In genomic region chr10:69323622-69324021, GRCh38 we compare ENCODE assay signal across 19 cellular contexts. TPM values are rescaled to one million over a fixed set of nuclear protein-coding genes. Genes with fewer than 3 reads are reported as not detected.
DNase-seq lines count a peak whose midpoint lies in the region; ATAC-seq and TF ChIP-seq lines count a peak whose summit lies in the region.
"Had no signal": no experiment of that assay in that cellular context is flagged by ENCODE, and none has a peak within 500 bp of the region (broad histone marks: within the 10 kb centered on the region; RNA-seq: fewer than 3 reads in every experiment).

No MANE protein-coding gene starts in this region.

- CTCF ChIA-PET in activated CD4-positive, alpha-beta T cell treated with anti-CD3 and anti-CD28 coated beads, Interleukin-2, amount 10 ng/mL, durations not matched to agents 7 days and 5 days (lab: Charles Lee), result interaction anchor here (0.6 to 2.4 kb wide), 7 partner anchors 10 to 109 kb away, joined by 3 to 7 read pairs (median 4); no protein-coding TSS in a partner anchor

- POLR2A ChIA-PET in activated CD4-positive, alpha-beta T cell treated with anti-CD3 and anti-CD28 coated beads, Interleukin-2, amount 10 ng/mL, durations not matched to agents 7 days and 5 days (lab: Charles Lee), result no interaction called here

- no peaks in the 10 kb centered on the region for H3K27me3 Mint-ChIP-seq in activated CD4-positive, alpha-beta T cell treated with anti-CD3 and anti-CD28 coated beads, Interleukin-2, amount 10 ng/mL, durations not matched to agents 7 days and 5 days
- no peaks in the 10 kb centered on the region for H3K27me3 Mint-ChIP-seq in chondrocyte (ENCODE audit: low read depth)
- H3K27me3 Mint-ChIP-seq in nephron progenitor cell (ENCODE audit: low read depth, poor library complexity), result peaks cover 7% of the 10 kb centered on the region
- H3K27me3 Mint-ChIP-seq: activated naive CD4-positive, alpha-beta T cell treated with anti-CD3 and anti-CD28 coated beads, Interleukin-2, amount 10 ng/mL, durations not matched to agents 7 days and 5 days had no signal

- ATAC-seq in HG03095 (IDR thresholded peaks at IDR 0.05; ENCODE audit: unreplicated experiment), result no peak
- ATAC-seq: stimulated activated naive CD8-positive, alpha-beta T cell treated with anti-CD3 and anti-CD28 coated beads, Interleukin-15, Interleukin-2, amounts not matched to agents 100 U/mL and 50 U/mL, for 24 hours had no signal

- H3K27me3 ChIP-seq in H7 (ENCODE audit: control insufficient read depth, insufficient read depth, low read length) (no peaks in the 10 kb centered on the region), MM.1S (replicated peaks; ENCODE audit: insufficient read depth, low read length) (no peaks in the 10 kb centered on the region)

- H3F3A ChIP-seq in MM.1S (ENCODE audit: insufficient read depth, low read length), result no peaks in the 10 kb centered on the region

- 0 out of 2 replicates have a peak, but pooled peaks cover 3% of the 10 kb centered on the region for H3K79me2 ChIP-seq in MM.1S (ENCODE audit: low read length)

- H3K9me3 ChIP-seq in MM.1S (replicated peaks; ENCODE audit: insufficient read depth, low read length), result no peaks in the 10 kb centered on the region

- DNase-seq in activated CD4-positive, alpha-beta T cell treated with anti-CD3 and anti-CD28 coated beads, Interleukin-2, amount 10 ng/mL, durations not matched to agents 7 days and 5 days, result no peak
- no peak for DNase-seq in activated CD4-positive, alpha-beta T cell treated with anti-CD3 and anti-CD28 coated beads for 1 hour
- DNase-seq in H7, result peak; percentile 11
- DNase-seq in chondrocyte (ENCODE audit: low spot score), result no peak
- DNase-seq in nephron progenitor cell, result no peak
- DNase-seq in MM.1S, result no peak
- DNase-seq in central memory CD4-positive, alpha-beta T cell, result no peak
- DNase-seq: activated naive CD4-positive, alpha-beta T cell treated with anti-CD3 and anti-CD28 coated beads, Interleukin-2, amount 10 ng/mL, durations not matched to agents 7 days and 5 days; effector memory CD4-positive, alpha-beta T cell; foreskin fibroblast; KG1; NCI-H1105; NCI-H2107; RPMI8226; stimulated activated naive CD8-positive, alpha-beta T cell treated with anti-CD3 and anti-CD28 coated beads, Interleukin-15, Interleukin-2, amounts not matched to agents 100 U/mL and 50 U/mL, for 24 hours; WERI-Rb-1 had no signal

- no peak overlapping the region for H3K4me2 ChIP-seq in MM.1S (ENCODE audit: low read depth, low read length)

- no peak overlapping the region for H2AFZ ChIP-seq in MM.1S (ENCODE audit: low read length)

- H4K20me1 ChIP-seq in MM.1S (ENCODE audit: insufficient read depth, low read length), result no peaks in the 10 kb centered on the region

- no peak overlapping the region for H3K4me3 Mint-ChIP-seq in activated CD4-positive, alpha-beta T cell treated with anti-CD3 and anti-CD28 coated beads, Interleukin-2, amount 10 ng/mL, durations not matched to agents 7 days and 5 days
- H3K4me3 Mint-ChIP-seq in chondrocyte (ENCODE audit: unreplicated experiment) (no peak overlapping the region), nephron progenitor cell (no peak overlapping the region)
- H3K4me3 Mint-ChIP-seq: activated naive CD4-positive, alpha-beta T cell treated with anti-CD3 and anti-CD28 coated beads, Interleukin-2, amount 10 ng/mL, durations not matched to agents 7 days and 5 days had no signal

- TF ChIP-seq CTCF in chondrocyte (IDR thresholded peaks at IDR 0.05) (no peak), nephron progenitor cell (IDR thresholded peaks at IDR 0.05) (no peak), MM.1S (IDR thresholded peaks at IDR 0.05; ENCODE audit: low read length) (no peak)

- H3K27ac Mint-ChIP-seq in activated CD4-positive, alpha-beta T cell treated with anti-CD3 and anti-CD28 coated beads, Interleukin-2, amount 10 ng/mL, durations not matched to agents 7 days and 5 days, result peak overlapping the region; percentile 76
- H3K27ac Mint-ChIP-seq in chondrocyte (ENCODE audit: unreplicated experiment) (peak overlapping the region; percentile 6), nephron progenitor cell (peak overlapping the region; percentile 23)
- H3K27ac Mint-ChIP-seq: activated naive CD4-positive, alpha-beta T cell treated with anti-CD3 and anti-CD28 coated beads, Interleukin-2, amount 10 ng/mL, durations not matched to agents 7 days and 5 days had no signal

- H3K9ac ChIP-seq in MM.1S (ENCODE audit: low read length), result no peak overlapping the region

- H3K9me3 Mint-ChIP-seq in activated CD4-positive, alpha-beta T cell treated with anti-CD3 and anti-CD28 coated beads, Interleukin-2, amount 10 ng/mL, durations not matched to agents 7 days and 5 days, result no peaks in the 10 kb centered on the region
- H3K9me3 Mint-ChIP-seq in chondrocyte (ENCODE audit: low read depth) (no peaks in the 10 kb centered on the region), nephron progenitor cell (no peaks in the 10 kb centered on the region)
- H3K9me3 Mint-ChIP-seq: activated naive CD4-positive, alpha-beta T cell treated with anti-CD3 and anti-CD28 coated beads, Interleukin-2, amount 10 ng/mL, durations not matched to agents 7 days and 5 days had no signal

- H3K36me3 ChIP-seq in H7 (replicated peaks; ENCODE audit: control insufficient read depth, insufficient read depth, low read length), result no peaks in the 10 kb centered on the region
- H3K36me3 ChIP-seq in MM.1S (replicated peaks; ENCODE audit: insufficient read depth, low read length), result no peaks in the 10 kb centered on the region
- H3K36me3 ChIP-seq: WERI-Rb-1 had no signal

- peaks cover 74% of the 10 kb centered on the region for H3K4me1 Mint-ChIP-seq in activated CD4-positive, alpha-beta T cell treated with anti-CD3 and anti-CD28 coated beads, Interleukin-2, amount 10 ng/mL, durations not matched to agents 7 days and 5 days
- H3K4me1 Mint-ChIP-seq in chondrocyte (ENCODE audit: low read depth) (peaks cover 75% of the 10 kb centered on the region), nephron progenitor cell (peaks cover 77% of the 10 kb centered on the region)

- H3K27ac ChIP-seq in MM.1S (ENCODE audit: low read length), result no peak overlapping the region
- H3K27ac ChIP-seq: C4-2B, HL-60, WERI-Rb-1 had no signal

- peaks cover 5% of the 10 kb centered on the region; the same call in 1 of the 2 replicates for H3K4me1 ChIP-seq in MM.1S (ENCODE audit: low read length)

- H3K4me3 ChIP-seq in H7 (ENCODE audit: insufficient read depth, low read depth, low read length) (no peak overlapping the region), MM.1S (ENCODE audit: low read length) (no peak overlapping the region)

- no peaks in the 10 kb centered on the region for H3K9me2 ChIP-seq in MM.1S (replicated peaks; ENCODE audit: insufficient read depth, low read length)

- H3K36me3 Mint-ChIP-seq in activated CD4-positive, alpha-beta T cell treated with anti-CD3 and anti-CD28 coated beads, Interleukin-2, amount 10 ng/mL, durations not matched to agents 7 days and 5 days (ENCODE audit: low read depth), result peaks cover 28% of the 10 kb centered on the region
- H3K36me3 Mint-ChIP-seq in chondrocyte (ENCODE audit: low read depth) (no peaks in the 10 kb centered on the region), nephron progenitor cell (ENCODE audit: low read depth) (no peaks in the 10 kb centered on the region)

RNA-seq across cellular contexts. Expression of gene HK1, which starts 45.3 kb away (rescaled TPM):
- total RNA-seq in activated CD4-positive, alpha-beta T cell treated with anti-CD3 and anti-CD28 coated beads, Interleukin-2, amount 10 ng/mL, durations not matched to agents 7 days and 5 days, result 100 to 1,000 TPM; 126 to 127 TPM
- total RNA-seq in H7 (2014; rRNA removed; shearing (Covaris generic)), result 110 and 114 TPM in 2 replicates
- 95.5 to 110 TPM (median 103 TPM) in 3 replicates for total RNA-seq in chondrocyte

Comparison
In these comparisons a context has a peak if more than half of its experiments do, and no peak if none do; other contexts are left out.
1. H3K27ac Mint-ChIP-seq: peak in every context shown above with its lines; median percentile 76 in activated CD4-positive, alpha-beta T cell treated with anti-CD3 and anti-CD28 coated beads, Interleukin-2, amount 10 ng/mL, durations not matched to agents 7 days and 5 days; 23 in nephron progenitor cell; 6 in chondrocyte.